1 cellular context compared by ENCODE assay signal in the genomic region with DNA sequence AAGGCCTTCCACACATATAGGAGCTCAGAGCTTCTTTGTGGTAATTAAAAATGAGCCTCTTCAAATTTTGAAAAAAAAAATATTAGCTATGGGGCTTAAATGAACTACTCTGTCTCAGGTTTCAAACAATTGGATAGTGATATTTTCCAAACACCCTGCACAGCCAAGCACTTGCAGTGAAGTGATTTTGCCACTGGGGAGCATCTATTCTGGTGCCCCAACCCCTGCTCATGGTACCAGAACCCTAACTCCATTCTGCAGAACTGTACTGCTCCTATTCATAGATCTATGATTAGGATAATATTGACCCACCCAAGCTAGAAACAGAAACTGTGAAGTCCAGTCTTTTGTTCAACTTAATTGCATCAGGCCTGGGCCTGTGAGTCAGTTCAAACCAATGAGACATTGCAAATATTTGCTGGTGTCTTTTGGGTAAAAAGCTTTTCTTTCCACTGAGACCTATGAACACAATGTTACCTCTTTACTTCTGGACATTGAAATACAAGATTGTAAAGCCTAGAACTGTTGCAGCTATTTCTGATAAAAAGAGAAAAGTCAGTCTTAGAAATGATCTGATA.
A peak's percentile ranks its signal among the peaks of the same experiment; 100 is the strongest.
TF ChIP-seq lines count a peak whose summit lies in the region.

No MANE protein-coding gene starts in this region.

TF ChIP-seq in A549, 52 proteins besides CTCF, POLR2A, EP300 and RAD21:
- TF ChIP-seq JUNB (IDR thresholded peaks at IDR 0.05) (peak; percentile 58), HOXB13 (CRISPR knock-in tag; IDR thresholded peaks at IDR 0.05; ENCODE audit: low read depth) (no peak), HOXA7 (CRISPR knock-in tag; IDR thresholded peaks at IDR 0.05) (no peak), MYC (IDR thresholded peaks at IDR 0.05; ENCODE audit: borderline replicate concordance, low read length) (no peak), BHLHE40 (IDR thresholded peaks at IDR 0.05; ENCODE audit: low read depth, low read length) (no peak), GATA3 (IDR thresholded peaks at IDR 0.05; ENCODE audit: borderline replicate concordance) (no peak), KDM1A (IDR thresholded peaks at IDR 0.05; ENCODE audit: low read depth) (no peak), CEBPB (IDR thresholded peaks at IDR 0.05) (peak in 1 of 2 experiments; percentile 56; a peak in 1 of 4 replicates), ZFP36 (IDR thresholded peaks at IDR 0.05; ENCODE audit: borderline replicate concordance, partially characterized antibody) (no peak), NR3C1 (IDR thresholded peaks at IDR 0.05) (no peak), EHMT2 (IDR thresholded peaks at IDR 0.05; ENCODE audit: low read depth) (no peak), TFCP2L1 (CRISPR knock-in tag; IDR thresholded peaks at IDR 0.05) (no peak), ESRRA (IDR thresholded peaks at IDR 0.05; ENCODE audit: borderline replicate concordance, low read length) (no peak), FOSL2 (IDR thresholded peaks at IDR 0.05) (0 out of 2 replicates have a peak, but pooled peaks have one; percentile 13), FOSL2 (CRISPR knock-in tag; IDR thresholded peaks at IDR 0.05) (peak; percentile 22; the same call in 1 of the 2 replicates), MAZ (IDR thresholded peaks at IDR 0.05; ENCODE audit: borderline replicate concordance, low read depth, low read length) (no peak), RNF2 (IDR thresholded peaks at IDR 0.05; ENCODE audit: borderline replicate concordance, low read depth) (no peak), CHD4 (IDR thresholded peaks at IDR 0.05; ENCODE audit: borderline replicate concordance) (no peak), ZSCAN20 (CRISPR knock-in tag; IDR thresholded peaks at IDR 0.05) (no peak), CBX8 (IDR thresholded peaks at IDR 0.05) (no peak), HDAC2 (IDR thresholded peaks at IDR 0.05) (no peak), HOXB5 (CRISPR knock-in tag; IDR thresholded peaks at IDR 0.05) (no peak), TP53 (CRISPR knock-in tag; IDR thresholded peaks at IDR 0.05) (no peak), PHF8 (IDR thresholded peaks at IDR 0.05; ENCODE audit: borderline replicate concordance, low read depth) (no peak), BCL3 (IDR thresholded peaks at IDR 0.05) (no peak), NFE2L2 (conservative IDR thresholded peaks at IDR 0.05; ENCODE audit: low read length) (no peak), SMC3 (IDR thresholded peaks at IDR 0.05) (peak; percentile 31; the same call in 1 of the 3 replicates)
- TF ChIP-seq, protein P1, sequence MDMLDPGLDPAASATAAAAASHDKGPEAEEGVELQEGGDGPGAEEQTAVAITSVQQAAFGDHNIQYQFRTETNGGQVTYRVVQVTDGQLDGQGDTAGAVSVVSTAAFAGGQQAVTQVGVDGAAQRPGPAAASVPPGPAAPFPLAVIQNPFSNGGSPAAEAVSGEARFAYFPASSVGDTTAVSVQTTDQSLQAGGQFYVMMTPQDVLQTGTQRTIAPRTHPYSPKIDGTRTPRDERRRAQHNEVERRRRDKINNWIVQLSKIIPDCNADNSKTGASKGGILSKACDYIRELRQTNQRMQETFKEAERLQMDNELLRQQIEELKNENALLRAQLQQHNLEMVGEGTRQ (IDR thresholded peaks at IDR 0.05), result no peak
- TF ChIP-seq, protein P2, sequence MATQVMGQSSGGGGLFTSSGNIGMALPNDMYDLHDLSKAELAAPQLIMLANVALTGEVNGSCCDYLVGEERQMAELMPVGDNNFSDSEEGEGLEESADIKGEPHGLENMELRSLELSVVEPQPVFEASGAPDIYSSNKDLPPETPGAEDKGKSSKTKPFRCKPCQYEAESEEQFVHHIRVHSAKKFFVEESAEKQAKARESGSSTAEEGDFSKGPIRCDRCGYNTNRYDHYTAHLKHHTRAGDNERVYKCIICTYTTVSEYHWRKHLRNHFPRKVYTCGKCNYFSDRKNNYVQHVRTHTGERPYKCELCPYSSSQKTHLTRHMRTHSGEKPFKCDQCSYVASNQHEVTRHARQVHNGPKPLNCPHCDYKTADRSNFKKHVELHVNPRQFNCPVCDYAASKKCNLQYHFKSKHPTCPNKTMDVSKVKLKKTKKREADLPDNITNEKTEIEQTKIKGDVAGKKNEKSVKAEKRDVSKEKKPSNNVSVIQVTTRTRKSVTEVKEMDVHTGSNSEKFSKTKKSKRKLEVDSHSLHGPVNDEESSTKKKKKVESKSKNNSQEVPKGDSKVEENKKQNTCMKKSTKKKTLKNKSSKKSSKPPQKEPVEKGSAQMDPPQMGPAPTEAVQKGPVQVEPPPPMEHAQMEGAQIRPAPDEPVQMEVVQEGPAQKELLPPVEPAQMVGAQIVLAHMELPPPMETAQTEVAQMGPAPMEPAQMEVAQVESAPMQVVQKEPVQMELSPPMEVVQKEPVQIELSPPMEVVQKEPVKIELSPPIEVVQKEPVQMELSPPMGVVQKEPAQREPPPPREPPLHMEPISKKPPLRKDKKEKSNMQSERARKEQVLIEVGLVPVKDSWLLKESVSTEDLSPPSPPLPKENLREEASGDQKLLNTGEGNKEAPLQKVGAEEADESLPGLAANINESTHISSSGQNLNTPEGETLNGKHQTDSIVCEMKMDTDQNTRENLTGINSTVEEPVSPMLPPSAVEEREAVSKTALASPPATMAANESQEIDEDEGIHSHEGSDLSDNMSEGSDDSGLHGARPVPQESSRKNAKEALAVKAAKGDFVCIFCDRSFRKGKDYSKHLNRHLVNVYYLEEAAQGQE (IDR thresholded peaks at IDR 0.05), result no peak
- TF ChIP-seq, protein P3, sequence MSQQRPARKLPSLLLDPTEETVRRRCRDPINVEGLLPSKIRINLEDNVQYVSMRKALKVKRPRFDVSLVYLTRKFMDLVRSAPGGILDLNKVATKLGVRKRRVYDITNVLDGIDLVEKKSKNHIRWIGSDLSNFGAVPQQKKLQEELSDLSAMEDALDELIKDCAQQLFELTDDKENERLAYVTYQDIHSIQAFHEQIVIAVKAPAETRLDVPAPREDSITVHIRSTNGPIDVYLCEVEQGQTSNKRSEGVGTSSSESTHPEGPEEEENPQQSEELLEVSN (IDR thresholded peaks at IDR 0.05; ENCODE audit: borderline replicate concordance, low read depth), result no peak
- TF ChIP-seq, protein P4, sequence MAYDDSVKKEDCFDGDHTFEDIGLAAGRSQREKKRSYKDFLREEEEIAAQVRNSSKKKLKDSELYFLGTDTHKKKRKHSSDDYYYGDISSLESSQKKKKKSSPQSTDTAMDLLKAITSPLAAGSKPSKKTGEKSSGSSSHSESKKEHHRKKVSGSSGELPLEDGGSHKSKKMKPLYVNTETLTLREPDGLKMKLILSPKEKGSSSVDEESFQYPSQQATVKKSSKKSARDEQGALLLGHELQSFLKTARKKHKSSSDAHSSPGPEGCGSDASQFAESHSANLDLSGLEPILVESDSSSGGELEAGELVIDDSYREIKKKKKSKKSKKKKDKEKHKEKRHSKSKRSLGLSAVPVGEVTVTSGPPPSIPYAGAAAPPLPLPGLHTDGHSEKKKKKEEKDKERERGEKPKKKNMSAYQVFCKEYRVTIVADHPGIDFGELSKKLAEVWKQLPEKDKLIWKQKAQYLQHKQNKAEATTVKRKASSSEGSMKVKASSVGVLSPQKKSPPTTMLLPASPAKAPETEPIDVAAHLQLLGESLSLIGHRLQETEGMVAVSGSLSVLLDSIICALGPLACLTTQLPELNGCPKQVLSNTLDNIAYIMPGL (CRISPR knock-in tag; IDR thresholded peaks at IDR 0.05; ENCODE audit: borderline replicate concordance), result no peak
- TF ChIP-seq, protein P5, sequence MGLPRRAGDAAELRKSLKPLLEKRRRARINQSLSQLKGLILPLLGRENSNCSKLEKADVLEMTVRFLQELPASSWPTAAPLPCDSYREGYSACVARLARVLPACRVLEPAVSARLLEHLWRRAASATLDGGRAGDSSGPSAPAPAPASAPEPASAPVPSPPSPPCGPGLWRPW (IDR thresholded peaks at IDR 0.05), result no peak
